Comparison of ENCODE assay signal across 30 cellular contexts in the genomic region with DNA sequence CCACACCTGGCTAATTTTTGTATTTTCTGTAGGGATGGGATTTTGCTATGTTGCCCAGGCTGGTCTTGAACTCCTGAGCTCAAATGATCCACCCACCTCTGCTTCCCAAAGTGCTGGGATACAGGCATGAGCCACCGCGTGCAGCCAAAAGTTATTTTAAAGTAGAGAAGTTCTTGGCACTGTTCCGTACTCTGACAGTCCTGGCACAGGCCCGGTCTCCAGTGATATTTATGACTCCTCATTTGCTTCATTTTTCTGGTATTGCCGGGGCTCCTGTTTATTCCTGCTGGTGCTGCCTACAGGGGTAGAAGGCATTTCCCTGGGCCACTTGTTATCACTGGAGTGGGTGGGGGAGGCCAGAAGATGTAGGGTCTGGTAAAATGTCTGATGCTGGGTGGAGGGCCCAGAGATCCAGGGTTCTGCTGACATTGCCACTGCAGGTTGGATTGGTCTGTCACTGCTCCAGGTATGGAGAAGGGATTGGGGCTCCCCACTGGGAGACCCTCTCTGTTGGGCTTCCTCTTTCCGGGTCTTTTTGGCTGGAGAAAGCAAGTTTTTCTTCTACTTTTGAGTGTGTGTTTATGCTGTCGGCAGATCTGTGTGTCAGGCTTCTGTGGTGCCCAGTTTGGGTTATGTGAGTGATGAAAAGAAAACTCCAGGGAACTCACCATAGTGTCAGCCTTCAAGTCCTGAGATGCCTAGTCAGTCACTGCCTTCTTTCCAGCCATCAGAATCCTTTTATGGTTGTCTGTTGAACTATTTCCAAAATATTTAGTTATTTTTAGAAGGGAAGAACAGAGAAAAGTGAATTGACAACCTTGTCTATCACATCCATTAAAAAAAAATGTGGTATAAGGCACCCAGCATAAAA. TPM values are rescaled to one million over a fixed set of nuclear protein-coding genes. Genes with fewer than 3 reads are reported as not detected.
DNase-seq lines count a peak whose midpoint lies in the region; ATAC-seq and TF ChIP-seq lines count a peak whose summit lies in the region.
"Had no signal": no experiment of that assay in that cellular context is flagged by ENCODE, and none has a peak within 500 bp of the region (broad histone marks: within the 10 kb centered on the region; RNA-seq: fewer than 3 reads in every experiment).

No MANE protein-coding gene starts in this region.

- H3K36me3 Mint-ChIP-seq in activated CD4-positive, alpha-beta memory T cell treated with anti-CD3 and anti-CD28 coated beads, Interleukin-2, amount 10 ng/mL, durations not matched to agents 7 days and 5 days (ENCODE audit: low read depth): no peaks in the 10 kb centered on the region
- H3K36me3 Mint-ChIP-seq: CD8-positive, alpha-beta T cell had no signal

- peaks cover 6% of the 10 kb centered on the region for H3K9me3 Mint-ChIP-seq in activated CD4-positive, alpha-beta memory T cell treated with anti-CD3 and anti-CD28 coated beads, Interleukin-2, amount 10 ng/mL, durations not matched to agents 7 days and 5 days

- CTCF ChIA-PET in activated CD4-positive, alpha-beta memory T cell treated with anti-CD3 and anti-CD28 coated beads, Interleukin-2, amount 10 ng/mL, durations not matched to agents 7 days and 5 days (lab: Charles Lee): no interaction called here

- ATAC-seq in heart left ventricle (peak; percentile 80 to 92 (median 87)), GM21526 (IDR thresholded peaks at IDR 0.05; ENCODE audit: low FRiP score, unreplicated experiment) (no peak)
- ATAC-seq: activated naive CD8-positive, alpha-beta T cell treated with anti-CD3 and anti-CD28 coated beads, Interleukin-2, amount 50 U/mL, for 24 hours; CD8-positive, alpha-beta T cell; lower lobe of right lung; naive thymus-derived CD4-positive, alpha-beta T cell had no signal

- H3K27me3 Mint-ChIP-seq in activated CD4-positive, alpha-beta memory T cell treated with anti-CD3 and anti-CD28 coated beads, Interleukin-2, amount 10 ng/mL, durations not matched to agents 7 days and 5 days: peaks cover 22% of the 10 kb centered on the region

- no peak for TF ChIP-seq POLR2A in heart left ventricle (IDR thresholded peaks at IDR 0.05)
- no peak for TF ChIP-seq POLR2A in prostate gland (IDR thresholded peaks at IDR 0.05)
- no peak for TF ChIP-seq POLR2A in uterus (IDR thresholded peaks at IDR 0.05)

- POLR2A ChIA-PET in activated CD4-positive, alpha-beta memory T cell treated with anti-CD3 and anti-CD28 coated beads, Interleukin-2, amount 10 ng/mL, durations not matched to agents 7 days and 5 days (lab: Charles Lee): no interaction called here

- WGBS in heart left ventricle, 4 donors: 41 to 49% (median 45%) methylated on average over 7 of the region's 7 CpGs
- 26% methylated on average over 7 of the region's 7 CpGs for WGBS in prostate gland

- intact Hi-C loops in ascending aorta (cut with DNase I): loop anchor here (5.0 kb wide), 1 partner anchor 104 kb away; no protein-coding TSS in a partner anchor
- intact Hi-C loops in heart left ventricle (cut with DNase I): loop anchor here in 2 of 10 donors (5.0 kb wide), 1 partner anchor 99 kb away; the partner anchor contains the start of gene ACOT11 (in 2 of the 2)
- intact Hi-C loops in prostate gland (cut with DNase I): loop anchor here (10.0 kb wide), 1 partner anchor 101 kb away; the partner anchor contains the start of gene ACOT11
- intact Hi-C loops in uterus (cut with DNase I; ENCODE audit: low total_unique reads): no loop called here

- no peak overlapping the region for H3K27ac Mint-ChIP-seq in activated CD4-positive, alpha-beta memory T cell treated with anti-CD3 and anti-CD28 coated beads, Interleukin-2, amount 10 ng/mL, durations not matched to agents 7 days and 5 days
- H3K27ac Mint-ChIP-seq: activated CD4-positive, alpha-beta memory T cell treated with anti-CD3 and anti-CD28 coated beads for 36 hours; activated naive CD8-positive, alpha-beta T cell treated with anti-CD3 and anti-CD28 coated beads, Interleukin-2, amount 50 U/mL, for 24 hours; CD8-positive, alpha-beta T cell; naive thymus-derived CD4-positive, alpha-beta T cell had no signal

- no peak overlapping the region for H3K4me3 Mint-ChIP-seq in activated CD4-positive, alpha-beta memory T cell treated with anti-CD3 and anti-CD28 coated beads, Interleukin-2, amount 10 ng/mL, durations not matched to agents 7 days and 5 days
- H3K4me3 Mint-ChIP-seq: activated CD4-positive, alpha-beta memory T cell treated with anti-CD3 and anti-CD28 coated beads for 36 hours; activated naive CD8-positive, alpha-beta T cell treated with anti-CD3 and anti-CD28 coated beads, Interleukin-2, amount 50 U/mL, for 24 hours; CD8-positive, alpha-beta T cell; naive thymus-derived CD4-positive, alpha-beta T cell had no signal

- no peaks in the 10 kb centered on the region for H3K4me1 Mint-ChIP-seq in activated CD4-positive, alpha-beta memory T cell treated with anti-CD3 and anti-CD28 coated beads, Interleukin-2, amount 10 ng/mL, durations not matched to agents 7 days and 5 days
- H3K4me1 Mint-ChIP-seq: activated naive CD8-positive, alpha-beta T cell treated with anti-CD3 and anti-CD28 coated beads, Interleukin-2, amount 50 U/mL, for 24 hours; naive thymus-derived CD4-positive, alpha-beta T cell had no signal

- H3K9me3 ChIP-seq in ascending aorta (peaks cover 0 to 4% of the 10 kb centered on the region in 2 donors), heart left ventricle (peaks cover 0 to 22% (median 9%) of the 10 kb centered on the region in 12 donors), prostate gland (no peaks in the 10 kb centered on the region), uterus (peaks cover 0 to 5% of the 10 kb centered on the region in 2 donors)
- H3K9me3 ChIP-seq: BE2C had no signal

- H3K27ac ChIP-seq in ascending aorta: peak overlapping the region; percentile 34 to 54
- peak overlapping the region; percentile 35 to 96 (median 76) for H3K27ac ChIP-seq in heart left ventricle
- H3K27ac ChIP-seq in prostate gland: no peak overlapping the region
- no peak overlapping the region for H3K27ac ChIP-seq in uterus
- H3K27ac ChIP-seq: esophagus squamous epithelium, lower lobe of right lung, skin epidermis, suprapubic skin had no signal

- TF ChIP-seq CTCF in ascending aorta (IDR thresholded peaks at IDR 0.05): no peak
- no peak for TF ChIP-seq CTCF in heart left ventricle (IDR thresholded peaks at IDR 0.05)
- TF ChIP-seq CTCF in prostate gland (IDR thresholded peaks at IDR 0.05): no peak
- no peak for TF ChIP-seq CTCF in uterus (IDR thresholded peaks at IDR 0.05)

- H3K4me3 ChIP-seq in ascending aorta (no peak overlapping the region), heart left ventricle (peak overlapping the region in 2 of 12 donors; percentile 6 to 15), prostate gland (no peak overlapping the region), uterus (no peak overlapping the region)
- H3K4me3 ChIP-seq: esophagus squamous epithelium, lower lobe of right lung, skin epidermis, suprapubic skin had no signal

- H3K36me3 ChIP-seq in ascending aorta: no peaks in the 10 kb centered on the region
- H3K36me3 ChIP-seq in heart left ventricle: no peaks in the 10 kb centered on the region
- no peaks in the 10 kb centered on the region for H3K36me3 ChIP-seq in prostate gland
- no peaks in the 10 kb centered on the region for H3K36me3 ChIP-seq in uterus
- H3K36me3 ChIP-seq: BE2C, esophagus squamous epithelium, lower lobe of right lung, suprapubic skin had no signal

- H3K4me1 ChIP-seq in ascending aorta (peaks cover 3 to 4% of the 10 kb centered on the region in 2 donors), heart left ventricle (peaks cover 0 to 12% (median 3%) of the 10 kb centered on the region in 12 donors), prostate gland (replicated peaks) (no peaks in the 10 kb centered on the region), uterus (no peaks in the 10 kb centered on the region)
- H3K4me1 ChIP-seq: BE2C, esophagus squamous epithelium, lower lobe of right lung had no signal

- no peaks in the 10 kb centered on the region for H3K27me3 ChIP-seq in ascending aorta
- no peaks in the 10 kb centered on the region for H3K27me3 ChIP-seq in heart left ventricle
- no peaks in the 10 kb centered on the region for H3K27me3 ChIP-seq in prostate gland (replicated peaks; ENCODE audit: insufficient read depth)
- no peaks in the 10 kb centered on the region for H3K27me3 ChIP-seq in uterus
- H3K27me3 ChIP-seq: BE2C, esophagus squamous epithelium, suprapubic skin had no signal

- DNase-seq in ascending aorta (ENCODE audit: low spot score in 2 of 2) (peak; percentile 10 to 81), heart left ventricle (peak in 4 of 5 donors; percentile 62 to 74 (median 65)), prostate gland (ENCODE audit: low spot score) (peak; percentile 8), uterus (peak; percentile 34 to 51), epidermal melanocyte (ENCODE audit: insufficient read length, low spot score) (no peak)
- no peak for DNase-seq in activated CD4-positive, alpha-beta memory T cell treated with anti-CD3 and anti-CD28 coated beads, Interleukin-2, amount 10 ng/mL, durations not matched to agents 7 days and 5 days
- DNase-seq: ACHN; activated CD4-positive, alpha-beta memory T cell treated with anti-CD3 and anti-CD28 coated beads for 36 hours; activated CD4-positive, CD25-positive, alpha-beta regulatory T cell treated with anti-CD3 and anti-CD28 coated beads, Interleukin-2, amount 50 U/mL, for 72 hours; activated CD8-positive, alpha-beta memory T cell treated with anti-CD3 and anti-CD28 coated beads, Interleukin-2, amount 50 U/mL, for 4 hours; activated naive CD4-positive, alpha-beta T cell; activated naive CD8-positive, alpha-beta T cell treated with anti-CD3 and anti-CD28 coated beads, Interleukin-2, amount 50 U/mL, for 24 hours; BE2C; CD8-positive, alpha-beta T cell; esophagus squamous epithelium; lower lobe of right lung; midbrain; naive thymus-derived CD4-positive, alpha-beta T cell; NCI-H1417; NCI-H2081; NCI-H2227 treated with DMSO at 0.1 percent for 48 hours; SHP77 treated with DMSO at 0.1 percent for 48 hours; stimulated activated naive CD4-positive, alpha-beta T cell had no signal

RNA-seq across cellular contexts. Expression of gene MROH7, which starts 4.5 kb away (rescaled TPM):
- total RNA-seq in ascending aorta (2.0 TPM), heart left ventricle (10 to 100 TPM in 4 of 9 donors, 1 to 10 TPM in 5; 2.3 to 18.6 (median 9.2) TPM), prostate gland (10 to 100 TPM in 1 of 2 donors, 1 to 10 TPM in 1; 5.2 to 18.0 TPM), uterus (10 to 100 TPM in 1 of 4 donors, 1 to 10 TPM in 3; 3.5 to 11.8 (median 5.4) TPM)
- 10 to 100 TPM in 1 of 2 donors, 1 to 10 TPM in 1; 2.9 to 12.5 TPM for polyA plus RNA-seq in heart left ventricle
- under 1 TPM; 0.05 to 0.23 TPM for total RNA-seq in activated CD4-positive, alpha-beta memory T cell treated with anti-CD3 and anti-CD28 coated beads, Interleukin-2, amount 10 ng/mL, durations not matched to agents 7 days and 5 days
- total RNA-seq: CD8-positive, alpha-beta T cell; pulmonary artery endothelial cell had no signal
- polyA plus RNA-seq: keratinocyte; naive thymus-derived CD4-positive, alpha-beta T cell had no signal

RNA-seq across cellular contexts. Expression of gene FAM151A, which starts 22.7 kb away (rescaled TPM):
- total RNA-seq in ascending aorta: not detected
- 1 to 10 TPM in 3 of 9 donors, under 1 TPM in 6; 0.19 to 1.9 (median 0.53) TPM for total RNA-seq in heart left ventricle
- 1 to 10 TPM in 1 of 2 donors, under 1 TPM in 1; 0.35 to 1.9 TPM for polyA plus RNA-seq in heart left ventricle
- total RNA-seq in prostate gland: not detected
- not detected for total RNA-seq in uterus
- not detected for total RNA-seq in activated CD4-positive, alpha-beta memory T cell treated with anti-CD3 and anti-CD28 coated beads, Interleukin-2, amount 10 ng/mL, durations not matched to agents 7 days and 5 days
- total RNA-seq: activated CD4-positive, alpha-beta memory T cell treated with anti-CD3 and anti-CD28 coated beads for 36 hours; CD8-positive, alpha-beta T cell; dermis microvascular lymphatic vessel endothelial cell; lower lobe of right lung; naive thymus-derived CD4-positive, alpha-beta T cell; pulmonary artery endothelial cell; T-helper 2 cell treated with Interferon-gamma antibody and Interleukin-4, amounts not matched to agents 100 ng/mL and 5 ng/mL, for 36 hours had no signal
- polyA plus RNA-seq: naive thymus-derived CD4-positive, alpha-beta T cell had no signal

Comparison
In these comparisons a context has a peak if more than half of its experiments do, and no peak if none do; other contexts are left out.
1. DNase-seq: peak in ascending aorta (2 of 2), heart left ventricle (4 of 5), prostate gland (single experiment) and uterus (2 of 2); none in activated CD4-positive, alpha-beta memory T cell treated with anti-CD3 and anti-CD28 coated beads, Interleukin-2, amount 10 ng/mL, durations not matched to agents 7 days and 5 days (single experiment) and epidermal melanocyte (single experiment).
2. H3K27ac ChIP-seq: peak in ascending aorta (2 of 2) and heart left ventricle (12 of 12); none in prostate gland (0 of 2) and uterus (0 of 2).